ENCODE assay signal across 8 cellular contexts in the genomic region with DNA sequence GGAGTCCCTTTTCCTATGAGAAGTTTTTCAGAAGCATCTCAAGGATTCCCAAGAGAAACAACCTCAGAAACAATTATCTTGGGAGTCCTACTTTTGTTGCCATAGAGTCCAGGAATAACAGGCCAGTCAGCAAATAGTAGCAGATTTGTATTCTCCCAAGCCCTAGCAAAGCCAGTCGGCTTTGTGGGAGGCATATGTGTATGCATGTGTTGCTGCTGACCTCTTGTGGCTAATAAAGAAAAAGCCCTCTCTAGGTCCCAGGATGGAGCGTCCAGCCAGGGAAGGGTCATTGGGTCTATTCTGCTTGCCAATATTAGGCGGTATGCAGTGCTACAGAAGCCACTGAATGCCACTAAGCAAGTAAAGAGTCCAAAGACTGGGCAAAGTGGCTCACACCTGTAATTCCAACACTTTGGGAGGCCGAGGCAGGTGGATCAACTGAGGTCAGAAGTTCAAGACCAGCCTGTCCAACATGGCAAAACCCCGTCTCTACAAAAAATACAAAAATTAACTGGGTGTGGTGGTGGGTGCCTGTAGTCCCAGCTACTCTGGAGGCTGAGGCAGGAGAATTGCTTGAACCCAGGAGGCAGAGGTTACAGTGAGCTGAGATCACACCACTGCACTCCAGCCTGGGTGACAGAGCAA. TPM values are rescaled to one million over a fixed set of nuclear protein-coding genes. Genes with fewer than 3 reads are reported as not detected.
DNase-seq lines count a peak whose midpoint lies in the region; TF ChIP-seq lines count a peak whose summit lies in the region.
"Not testable (repeated sequence)": the region's sequence is repeated elsewhere in the genome, so short reads cannot be mapped to it uniquely, and the experiment has no call there.

No MANE protein-coding gene starts in this region.

- CTCF ChIA-PET in HEK293 (lab: Yijun Ruan, JAX): interaction anchor here (0.6 to 6.4 kb wide), 14 partner anchors 12 to 717 kb away, joined by 3 to 80 read pairs (median 4); a partner anchor contains a TSS

- TF ChIP-seq CTCF in HEK293 (tag by site-specific recombination; IDR thresholded peaks at IDR 0.05): peak; percentile 52

- DNase-seq in DMS 273 (lab: John Stamatoyannopoulos, UW; ENCODE audit: unreplicated experiment) (peak; percentile 83), NCI-H1930 (lab: John Stamatoyannopoulos, UW) (peak; percentile 43 to 65), SIG-M5 treated with dmso at 0.1 percent for 504 hours (lab: John Stamatoyannopoulos, UW; ENCODE audit: unreplicated experiment) (peak; percentile 71), anterior cingulate cortex (lab: John Stamatoyannopoulos, UW) (peak in 43 of 58 donors; percentile 3 to 78 (median 38)), foreskin melanocyte (peak; percentile 76), mucosa of gallbladder (ENCODE audit: low spot score) (peak; percentile 64), substantia nigra (lab: John Stamatoyannopoulos, UW) (peak in 36 of 49 donors; percentile 1 to 71 (median 34))

- H3K4me3 ChIP-seq in HEK293 (ENCODE audit: low read depth, low read length): not testable (repeated sequence)

- H3K36me3 ChIP-seq in HEK293 (ENCODE audit: control insufficient read depth in 2 of 2, insufficient read depth in 1 of 2, low read length in 2 of 2): not testable (repeated sequence)

- POLR2A ChIA-PET in HEK293 (lab: Yijun Ruan, JAX): not testable (repeated sequence)

- not testable (repeated sequence) for H3K27ac ChIP-seq in HEK293 (ENCODE audit: extremely low read depth, low read depth, low read length); substantia nigra (ENCODE audit: low read depth, low read length, poor library complexity, severe bottlenecking)

- H3K4me1 ChIP-seq in HEK293 (ENCODE audit: control insufficient read depth, insufficient read depth, low read length): not testable (repeated sequence)

- not testable (repeated sequence) for H3K9me3 ChIP-seq in HEK293 (ENCODE audit: control insufficient read depth, insufficient read depth, low read depth, low read length)

TF ChIP-seq in HEK293, 187 proteins besides CTCF, POLR2A, EP300 and RAD21:
- TF ChIP-seq ZNF654 (tag by site-specific recombination; IDR thresholded peaks at IDR 0.05; ENCODE audit: low read depth) (peak; percentile 72), GLIS1 (tag by site-specific recombination; IDR thresholded peaks at IDR 0.05) (peak; percentile 71)

RNA-seq across cellular contexts. Expression of a gene that starts 12.6 kb away (rescaled TPM):
- total RNA-seq in mucosa of gallbladder: 35.2 TPM
